10 cellular contexts compared by ENCODE assay signal in genomic region chr4:101328063-101328602, GRCh38. TPM values are rescaled to one million over a fixed set of nuclear protein-coding genes. Genes with fewer than 3 reads are reported as not detected.
DNase-seq lines count a peak whose midpoint lies in the region; ATAC-seq, FAIRE-seq and TF ChIP-seq lines count a peak whose summit lies in the region.
"Had no signal": no experiment of that assay in that cellular context is flagged by ENCODE, and none has a peak within 500 bp of the region (broad histone marks: within the 10 kb centered on the region; RNA-seq: fewer than 3 reads in every experiment).

No MANE protein-coding gene starts in this region.

- peak overlapping the region; percentile 20 for H3K27ac ChIP-seq in CD8-positive, alpha-beta T cell (ENCODE audit: low read depth, low read length)

- intact Hi-C loops in CD8-positive, alpha-beta T cell (cut with DNase I, micrococcal nuclease) = loop anchor here (1.0 to 10.0 kb wide), 3 partner anchors 18 to 1763 kb away; partner anchors contain the start of genes PPP3CA (in 1 of the 2) and TRMT10A (in 1 of the 2)
- intact Hi-C loops in activated T-helper 2 cell treated with anti-CD3 and anti-CD28 coated beads, Interferon-gamma antibody, Interleukin-2, Interleukin-4, amounts not matched to agents 10 μg/mL and 5 μg/mL and 100 μg/mL, durations not matched to agents 14 hours and 24 hours and 36 hours (cut with micrococcal nuclease) = loop anchor here (1.0 to 5.0 kb wide), 4 partner anchors 19 to 199 kb away; partner anchors contain the start of gene PPP3CA

- H3K4me3 ChIP-seq in CD8-positive, alpha-beta T cell (ENCODE audit: low read depth, low read length) = peak overlapping the region; percentile 15

- peak in 1 of 7 experiments; percentile 27 for DNase-seq in CD8-positive, alpha-beta T cell
- DNase-seq in activated T-helper 2 cell treated with anti-CD3 and anti-CD28 coated beads, Interferon-gamma antibody, Interleukin-2, Interleukin-4, amounts not matched to agents 10 μg/mL and 5 μg/mL and 100 μg/mL, durations not matched to agents 14 hours and 24 hours and 36 hours (ENCODE audit: low spot score) = no peak
- DNase-seq in stimulated activated CD4-positive, alpha-beta T cell treated with anti-CD3 and anti-CD28 coated beads, Interleukin-4, amount 100 ng/mL, for 1 hour = no peak
- no peak for DNase-seq in effector CD8-positive, alpha-beta T cell (lab: John Stamatoyannopoulos, UW)
- DNase-seq in urothelium cell line (ENCODE audit: low spot score) = no peak
- DNase-seq in NCI-H510A treated with DMSO at 0.1 percent for 48 hours (lab: John Stamatoyannopoulos, UW) = no peak
- DNase-seq: erythroblast had no signal

- H3K4me1 Mint-ChIP-seq in CD8-positive, alpha-beta T cell (ENCODE audit: low read depth) = peaks cover 68% of the 10 kb centered on the region
- H3K4me1 Mint-ChIP-seq in activated T-helper 2 cell treated with anti-CD3 and anti-CD28 coated beads, Interferon-gamma antibody, Interleukin-2, Interleukin-4, amounts not matched to agents 10 μg/mL and 5 μg/mL and 100 μg/mL, durations not matched to agents 14 hours and 24 hours and 36 hours (ENCODE audit: low read depth) = peaks cover 34% of the 10 kb centered on the region
- H3K4me1 Mint-ChIP-seq: neural crest cell had no signal

- TF ChIP-seq CTCF in CD8-positive, alpha-beta T cell (IDR thresholded peaks at IDR 0.05) = no peak

- peaks cover 28% of the 10 kb centered on the region for H3K4me1 ChIP-seq in CD8-positive, alpha-beta T cell (ENCODE audit: insufficient read depth, low read length)

- H3K36me3 ChIP-seq in CD8-positive, alpha-beta T cell (ENCODE audit: insufficient read depth, low read length) = no peaks in the 10 kb centered on the region

- FAIRE-seq in urothelium cell line (lab: Jason Lieb, UNC) = no peak

- POLR2A ChIA-PET in CD8-positive, alpha-beta T cell (lab: Charles Lee) = interaction anchor here (0.9 to 3.9 kb wide), 4 partner anchors 8 to 308 kb away, joined by 3 to 26 read pairs (median 4); partner anchors contain the start of gene PPP3CA

- no peaks in the 10 kb centered on the region for H3K36me3 Mint-ChIP-seq in CD8-positive, alpha-beta T cell
- H3K36me3 Mint-ChIP-seq in activated T-helper 2 cell treated with anti-CD3 and anti-CD28 coated beads, Interferon-gamma antibody, Interleukin-2, Interleukin-4, amounts not matched to agents 10 μg/mL and 5 μg/mL and 100 μg/mL, durations not matched to agents 14 hours and 24 hours and 36 hours (ENCODE audit: low read depth) = peaks cover 8% of the 10 kb centered on the region

- no peaks in the 10 kb centered on the region for H3K9me3 Mint-ChIP-seq in CD8-positive, alpha-beta T cell
- H3K9me3 Mint-ChIP-seq in activated T-helper 2 cell treated with anti-CD3 and anti-CD28 coated beads, Interferon-gamma antibody, Interleukin-2, Interleukin-4, amounts not matched to agents 10 μg/mL and 5 μg/mL and 100 μg/mL, durations not matched to agents 14 hours and 24 hours and 36 hours = no peaks in the 10 kb centered on the region
- H3K9me3 Mint-ChIP-seq: neural crest cell had no signal

- no peaks in the 10 kb centered on the region for H3K9me3 ChIP-seq in CD8-positive, alpha-beta T cell (ENCODE audit: low read length)

- H3K4me3 Mint-ChIP-seq in CD8-positive, alpha-beta T cell = peak overlapping the region; percentile 70
- H3K4me3 Mint-ChIP-seq in activated T-helper 2 cell treated with anti-CD3 and anti-CD28 coated beads, Interferon-gamma antibody, Interleukin-2, Interleukin-4, amounts not matched to agents 10 μg/mL and 5 μg/mL and 100 μg/mL, durations not matched to agents 14 hours and 24 hours and 36 hours (ENCODE audit: low read depth) = peak overlapping the region; percentile 46
- H3K4me3 Mint-ChIP-seq: neural crest cell had no signal

- H3K27ac Mint-ChIP-seq in CD8-positive, alpha-beta T cell = peak overlapping the region; percentile 91
- peak overlapping the region; percentile 88 for H3K27ac Mint-ChIP-seq in activated T-helper 2 cell treated with anti-CD3 and anti-CD28 coated beads, Interferon-gamma antibody, Interleukin-2, Interleukin-4, amounts not matched to agents 10 μg/mL and 5 μg/mL and 100 μg/mL, durations not matched to agents 14 hours and 24 hours and 36 hours

- peak; percentile 84 for ATAC-seq in CD8-positive, alpha-beta T cell
- peak; percentile 95 for ATAC-seq in GM19351 (IDR thresholded peaks at IDR 0.05; ENCODE audit: unreplicated experiment)
- ATAC-seq in HG03060 (IDR thresholded peaks at IDR 0.05; ENCODE audit: low read depth, unreplicated experiment) = peak; percentile 76

- H3K27me3 Mint-ChIP-seq in CD8-positive, alpha-beta T cell (ENCODE audit: low read depth) = no peaks in the 10 kb centered on the region
- H3K27me3 Mint-ChIP-seq in activated T-helper 2 cell treated with anti-CD3 and anti-CD28 coated beads, Interferon-gamma antibody, Interleukin-2, Interleukin-4, amounts not matched to agents 10 μg/mL and 5 μg/mL and 100 μg/mL, durations not matched to agents 14 hours and 24 hours and 36 hours (ENCODE audit: low read depth) = peaks cover 24% of the 10 kb centered on the region

- no peaks in the 10 kb centered on the region for H3K27me3 ChIP-seq in CD8-positive, alpha-beta T cell (ENCODE audit: insufficient read depth, low read length)

- CTCF ChIA-PET in CD8-positive, alpha-beta T cell (lab: Charles Lee) = interaction anchor here (0.6 to 1.7 kb wide), 3 partner anchors 14 to 1103 kb away, joined by 3 to 5 read pairs (median 5); no protein-coding TSS in a partner anchor

RNA-seq across cellular contexts. Expression of gene PPP3CA, which starts 19.2 kb away (rescaled TPM):
- total RNA-seq in CD8-positive, alpha-beta T cell = 10 to 100 TPM; 11.8 to 15.9 TPM
- total RNA-seq in activated T-helper 2 cell treated with anti-CD3 and anti-CD28 coated beads, Interferon-gamma antibody, Interleukin-2, Interleukin-4, amounts not matched to agents 10 μg/mL and 5 μg/mL and 100 μg/mL, durations not matched to agents 14 hours and 24 hours and 36 hours = 7.2 and 8.4 TPM in 2 replicates
